Comparison of ENCODE assay signal across 1 cellular context in the genomic region with DNA sequence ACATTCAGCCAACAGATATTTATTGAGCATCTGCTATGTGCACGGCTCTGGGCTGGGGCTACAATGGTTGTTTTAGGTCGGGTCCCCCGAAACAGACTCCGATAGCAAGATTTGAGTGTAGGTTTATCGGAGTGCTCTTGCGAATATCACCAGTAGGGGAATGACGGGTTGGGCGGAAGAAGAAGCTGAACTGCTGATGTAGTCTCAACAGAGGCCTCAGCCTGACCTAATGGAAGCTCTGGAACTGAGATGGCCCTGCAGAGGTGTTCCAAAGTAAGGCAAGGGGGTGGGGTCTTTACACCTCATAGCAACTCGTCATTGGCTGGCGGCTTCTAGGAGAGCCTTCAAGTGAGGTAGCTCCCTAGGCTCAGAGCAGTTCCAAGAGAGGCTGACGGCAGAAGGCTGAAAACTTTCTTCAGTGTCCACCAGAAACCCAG.
TF ChIP-seq lines count a peak whose summit lies in the region.

No MANE protein-coding gene starts in this region.

TF ChIP-seq in WTC11, 78 proteins besides CTCF, POLR2A, EP300 and RAD21 (continued from another document):
- TF ChIP-seq ATF2 (CRISPR knock-in tag; IDR thresholded peaks at IDR 0.05; ENCODE audit: borderline replicate concordance, low read depth): no peak
- 0 out of 2 replicates have a peak, but pooled peaks have one; percentile 28 for TF ChIP-seq MAX (CRISPR knock-in tag; IDR thresholded peaks at IDR 0.05)
TF ChIP-seq in WTC11: peak in this region for 2.
